9 cellular contexts compared by ENCODE assay signal in the genomic region with DNA sequence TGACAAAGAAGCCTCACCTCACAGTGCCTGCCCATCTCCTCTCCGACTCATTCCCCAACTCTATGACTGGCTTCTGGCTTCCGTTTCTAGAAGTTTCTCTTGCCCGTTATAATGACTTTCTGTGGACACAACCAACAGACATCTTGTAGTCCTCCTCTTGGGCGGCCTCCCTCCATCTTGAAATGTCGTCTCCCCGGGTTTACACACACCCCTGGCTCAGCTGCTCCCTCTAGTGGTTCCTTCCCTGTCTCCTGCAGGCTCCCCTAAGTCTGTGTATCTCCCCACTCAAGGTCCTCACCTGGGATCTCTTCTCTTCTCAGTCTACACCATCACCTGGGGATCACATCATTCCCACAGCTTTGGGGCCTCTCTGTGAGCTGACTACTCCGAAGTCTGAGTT.
DNase-seq lines count a peak whose midpoint lies in the region; ATAC-seq and TF ChIP-seq lines count a peak whose summit lies in the region.
"Had no signal": no experiment of that assay in that cellular context is flagged by ENCODE, and none has a peak within 500 bp of the region (broad histone marks: within the 10 kb centered on the region; RNA-seq: fewer than 3 reads in every experiment).

No MANE protein-coding gene starts in this region.

- DNase-seq in activated naive CD4-positive, alpha-beta T cell treated with anti-CD3 and anti-CD28 coated beads, Interleukin-2, amount 10 ng/mL, durations not matched to agents 7 days and 5 days = peak; percentile 23
- no peak for DNase-seq in activated naive CD4-positive, alpha-beta T cell (lab: John Stamatoyannopoulos, UW)
- peak; percentile 38 for DNase-seq in NB4 (ENCODE audit: low read depth)
- peak; percentile 86 for DNase-seq in endodermal cell
- DNase-seq in stimulated activated CD4-positive, alpha-beta T cell treated with anti-CD3 and anti-CD28 coated beads, Interleukin-4, amount 100 ng/mL, for 1 hour = peak; percentile 12
- no peak for DNase-seq in omental fat pad (ENCODE audit: low spot score)
- DNase-seq in posterior vena cava (ENCODE audit: low spot score) = no peak

- TF ChIP-seq CTCF in NB4 (IDR thresholded peaks at IDR 0.05; ENCODE audit: low read depth, low read length) = peak; percentile 45
- peak; percentile 74 for TF ChIP-seq CTCF in endodermal cell (conservative IDR thresholded peaks at IDR 0.05)
- TF ChIP-seq CTCF in omental fat pad (IDR thresholded peaks at IDR 0.05) = no peak

- CTCF ChIA-PET in activated naive CD4-positive, alpha-beta T cell treated with anti-CD3 and anti-CD28 coated beads, Interleukin-2, amount 10 ng/mL, durations not matched to agents 7 days and 5 days (lab: Charles Lee) = no interaction called here

- no peaks in the 10 kb centered on the region for H3K4me1 ChIP-seq in endodermal cell (ENCODE audit: control insufficient read depth, insufficient read depth, low read length)

- H3K27me3 ChIP-seq in endodermal cell (ENCODE audit: control insufficient read depth, insufficient read depth, low read length, poor library complexity, severe bottlenecking) = no peaks in the 10 kb centered on the region

- H3K4me1 Mint-ChIP-seq in activated naive CD4-positive, alpha-beta T cell treated with anti-CD3 and anti-CD28 coated beads, Interleukin-2, amount 10 ng/mL, durations not matched to agents 7 days and 5 days = no peaks in the 10 kb centered on the region
- peaks cover 6% of the 10 kb centered on the region for H3K4me1 Mint-ChIP-seq in endodermal cell
- H3K4me1 Mint-ChIP-seq: brain had no signal

- H3K9me3 ChIP-seq in endodermal cell (ENCODE audit: control insufficient read depth, low read length) = no peaks in the 10 kb centered on the region

- H3K4me3 ChIP-seq in NB4 (ENCODE audit: low read depth, low read length) = no peak overlapping the region
- H3K4me3 ChIP-seq in endodermal cell (ENCODE audit: low read length) = no peak overlapping the region

- intact Hi-C loops in posterior vena cava (cut with DNase I) = no loop called here

- H3K4me3 Mint-ChIP-seq in activated naive CD4-positive, alpha-beta T cell treated with anti-CD3 and anti-CD28 coated beads, Interleukin-2, amount 10 ng/mL, durations not matched to agents 7 days and 5 days = no peak overlapping the region
- no peak overlapping the region for H3K4me3 Mint-ChIP-seq in endodermal cell
- H3K4me3 Mint-ChIP-seq: brain had no signal

- peaks cover 7% of the 10 kb centered on the region for H3K9me3 Mint-ChIP-seq in activated naive CD4-positive, alpha-beta T cell treated with anti-CD3 and anti-CD28 coated beads, Interleukin-2, amount 10 ng/mL, durations not matched to agents 7 days and 5 days
- no peaks in the 10 kb centered on the region for H3K9me3 Mint-ChIP-seq in endodermal cell

- H3K27me3 Mint-ChIP-seq in activated naive CD4-positive, alpha-beta T cell treated with anti-CD3 and anti-CD28 coated beads, Interleukin-2, amount 10 ng/mL, durations not matched to agents 7 days and 5 days = no peaks in the 10 kb centered on the region
- no peaks in the 10 kb centered on the region for H3K27me3 Mint-ChIP-seq in endodermal cell (ENCODE audit: insufficient read depth)
- H3K27me3 Mint-ChIP-seq: brain had no signal

- TF ChIP-seq POLR2A in NB4 (IDR thresholded peaks at IDR 0.05; ENCODE audit: extremely low read depth, insufficient read length) = no peak

- H3K27ac ChIP-seq in endodermal cell (ENCODE audit: low read depth, low read length) = no peak overlapping the region

- H3K27ac Mint-ChIP-seq in activated naive CD4-positive, alpha-beta T cell treated with anti-CD3 and anti-CD28 coated beads, Interleukin-2, amount 10 ng/mL, durations not matched to agents 7 days and 5 days = no peak overlapping the region
- no peak overlapping the region for H3K27ac Mint-ChIP-seq in endodermal cell
- H3K27ac Mint-ChIP-seq: brain had no signal

- H3K36me3 Mint-ChIP-seq in activated naive CD4-positive, alpha-beta T cell treated with anti-CD3 and anti-CD28 coated beads, Interleukin-2, amount 10 ng/mL, durations not matched to agents 7 days and 5 days = no peaks in the 10 kb centered on the region
- H3K36me3 Mint-ChIP-seq in endodermal cell (ENCODE audit: low read depth) = peaks cover 17% of the 10 kb centered on the region

- peaks cover 11% of the 10 kb centered on the region for H3K36me3 ChIP-seq in endodermal cell (ENCODE audit: control insufficient read depth, insufficient read depth, low read length)

- 96 to 98% methylated on average over 7 of the region's 7 CpGs for WGBS in endodermal cell (ENCODE audit: insufficient coverage in 1 of 2, insufficient read length in 1 of 2), 2 experiments

- no peak overlapping the region for H3K9ac ChIP-seq in endodermal cell (ENCODE audit: extremely low read depth, low read length, poor library complexity, severe bottlenecking)

- ATAC-seq in HG02588 (IDR thresholded peaks at IDR 0.05; ENCODE audit: unreplicated experiment) (peak; percentile 71), omental fat pad (ENCODE audit: low FRiP score) (no peak)

Comparison
In these comparisons a context has a peak if more than half of its experiments do, and no peak if none do; other contexts are left out.
1. DNase-seq: peak in activated naive CD4-positive, alpha-beta T cell treated with anti-CD3 and anti-CD28 coated beads, Interleukin-2, amount 10 ng/mL, durations not matched to agents 7 days and 5 days (single experiment), NB4 (single experiment), endodermal cell (single experiment) and stimulated activated CD4-positive, alpha-beta T cell treated with anti-CD3 and anti-CD28 coated beads, Interleukin-4, amount 100 ng/mL, for 1 hour (single experiment); none in activated naive CD4-positive, alpha-beta T cell (0 of 4), omental fat pad (single experiment) and posterior vena cava (single experiment).
2. CTCF ChIP-seq: peak in NB4 (single experiment) and endodermal cell (single experiment); none in omental fat pad (0 of 3).